1 cellular context compared by ENCODE assay signal in the genomic region with DNA sequence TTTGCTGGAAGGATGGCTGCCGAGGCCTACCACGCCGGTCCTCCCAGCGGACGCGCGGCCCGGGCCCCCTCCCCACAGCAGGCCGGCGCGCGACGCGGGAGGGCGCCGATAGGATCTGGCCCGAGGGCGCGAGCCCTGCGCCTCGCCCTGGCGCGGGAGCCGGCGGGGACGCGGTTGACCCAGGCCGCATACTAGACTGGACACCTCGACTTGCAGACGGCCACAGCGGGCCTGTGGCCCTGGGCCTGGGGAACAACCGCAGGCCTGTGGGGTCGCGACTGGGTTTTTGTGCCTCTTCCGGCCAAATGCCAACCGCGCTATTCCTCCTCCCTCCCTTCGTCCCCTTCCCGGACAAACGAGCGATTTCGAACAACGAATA.
TF ChIP-seq lines count a peak whose summit lies in the region.

No MANE protein-coding gene starts in this region.

TF ChIP-seq in IMR-90, 13 proteins besides CTCF, POLR2A, EP300 and RAD21 (continued from another document):
- TF ChIP-seq, protein P1, sequence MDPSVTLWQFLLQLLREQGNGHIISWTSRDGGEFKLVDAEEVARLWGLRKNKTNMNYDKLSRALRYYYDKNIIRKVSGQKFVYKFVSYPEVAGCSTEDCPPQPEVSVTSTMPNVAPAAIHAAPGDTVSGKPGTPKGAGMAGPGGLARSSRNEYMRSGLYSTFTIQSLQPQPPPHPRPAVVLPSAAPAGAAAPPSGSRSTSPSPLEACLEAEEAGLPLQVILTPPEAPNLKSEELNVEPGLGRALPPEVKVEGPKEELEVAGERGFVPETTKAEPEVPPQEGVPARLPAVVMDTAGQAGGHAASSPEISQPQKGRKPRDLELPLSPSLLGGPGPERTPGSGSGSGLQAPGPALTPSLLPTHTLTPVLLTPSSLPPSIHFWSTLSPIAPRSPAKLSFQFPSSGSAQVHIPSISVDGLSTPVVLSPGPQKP (IDR thresholded peaks at IDR 0.05; ENCODE audit: borderline replicate concordance, low read depth, low read length): no peak
- no peak for TF ChIP-seq CHD1 (IDR thresholded peaks at IDR 0.05; ENCODE audit: low read depth, low read length)
TF ChIP-seq in IMR-90: peak in this region for 0.
